11 cellular contexts compared by ENCODE assay signal in the genomic region with DNA sequence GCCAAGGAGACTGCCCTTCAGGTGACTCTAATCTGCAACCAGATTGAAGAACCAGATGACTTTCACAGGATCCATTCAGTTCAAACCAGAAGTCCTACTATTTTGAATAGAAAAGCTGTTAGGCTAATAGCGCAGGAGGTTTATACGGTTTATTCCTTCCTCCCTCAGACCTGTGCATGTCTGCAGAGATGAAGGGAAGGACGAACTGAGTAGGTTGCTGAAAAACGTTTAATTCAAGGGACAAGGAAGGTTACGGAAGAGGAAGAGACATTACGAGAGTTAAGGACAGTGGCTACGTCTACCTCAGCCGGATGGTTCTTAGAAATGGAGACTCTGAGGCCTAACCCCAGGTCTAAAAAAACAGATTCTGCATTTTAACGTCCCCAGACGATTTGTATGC. TPM values are rescaled to one million over a fixed set of nuclear protein-coding genes. Genes with fewer than 3 reads are reported as not detected.
A peak's percentile ranks its signal among the peaks of the same experiment; 100 is the strongest.
DNase-seq lines count a peak whose midpoint lies in the region; ATAC-seq, FAIRE-seq and TF ChIP-seq lines count a peak whose summit lies in the region.
"Had no signal": no experiment of that assay in that cellular context is flagged by ENCODE, and none has a peak within 500 bp of the region (broad histone marks: within the 10 kb centered on the region; RNA-seq: fewer than 3 reads in every experiment).

No MANE protein-coding gene starts in this region.

- TF ChIP-seq CTCF in left ventricle myocardium inferior (IDR thresholded peaks at IDR 0.05; ENCODE audit: borderline replicate concordance), result no peak
- no peak for TF ChIP-seq CTCF in VCaP (conservative IDR thresholded peaks at IDR 0.05)
- TF ChIP-seq CTCF in kidney (IDR thresholded peaks at IDR 0.05; ENCODE audit: borderline replicate concordance, extremely low read depth, insufficient read depth), result no peak

- H3K27me3 ChIP-seq in left ventricle myocardium inferior (ENCODE audit: low read depth), result no peaks in the 10 kb centered on the region

- intact Hi-C loops in left ventricle myocardium inferior (cut with micrococcal nuclease), result no loop called here
- intact Hi-C loops in left cardiac atrium (cut with DNase I), result no loop called here
- intact Hi-C loops in kidney (cut with DNase I), result no loop called here

- H3K4me1 ChIP-seq in left ventricle myocardium inferior (peaks cover 32% of the 10 kb centered on the region), kidney (ENCODE audit: control insufficient read depth in 1 of 2, insufficient read depth in 1 of 2, low read depth in 1 of 2, low read length in 2 of 2) (peaks cover 9 to 15% of the 10 kb centered on the region in 2 donors), urinary bladder (ENCODE audit: insufficient read depth) (no peaks in the 10 kb centered on the region)

- no peak overlapping the region for H3K27ac ChIP-seq in left ventricle myocardium inferior (replicated peaks)
- peak overlapping the region; percentile 97 for H3K27ac ChIP-seq in VCaP
- H3K27ac ChIP-seq in kidney (ENCODE audit: low read depth in 2 of 2, low read length in 2 of 2), result no peak overlapping the region
- H3K27ac ChIP-seq in urinary bladder (ENCODE audit: low read depth), result no peak overlapping the region

- 19% methylated on average over 10 of the region's 10 CpGs for WGBS in urinary bladder

- H3K4me3 ChIP-seq in left ventricle myocardium inferior (peak overlapping the region; percentile 92), kidney (ENCODE audit: low read length in 2 of 2) (peak overlapping the region; percentile 97 to 100), urinary bladder (ENCODE audit: low read depth, low read length) (peak overlapping the region; percentile 83)

- ATAC-seq in left cardiac atrium (no peak), GM18861 (IDR thresholded peaks at IDR 0.05; ENCODE audit: unreplicated experiment) (no peak), HG03439 (IDR thresholded peaks at IDR 0.05; ENCODE audit: unreplicated experiment) (no peak)

- H3K9me3 ChIP-seq in left ventricle myocardium inferior (replicated peaks), result no peaks in the 10 kb centered on the region
- H3K9me3 ChIP-seq in kidney (ENCODE audit: control insufficient read depth in 1 of 2, low read length in 2 of 2), result no peaks in the 10 kb centered on the region

- no peak for FAIRE-seq in kidney (lab: Jason Lieb, UNC)

- DNase-seq in left ventricle myocardium inferior (no peak), left cardiac atrium (no peak), kidney (no peak), GOT3 (lab: John Stamatoyannopoulos, UW) (no peak)
- DNase-seq: DMS153, kidney glomerular epithelial cell, NCI-H524 treated with DMSO at 0.1 percent for 48 hours had no signal

- H3K9ac ChIP-seq in kidney (ENCODE audit: low read length in 2 of 2), result no peak overlapping the region

- H3K36me3 ChIP-seq in left ventricle myocardium inferior (peaks cover 9% of the 10 kb centered on the region), kidney (ENCODE audit: control insufficient read depth in 1 of 2, insufficient read depth in 2 of 2, low read length in 2 of 2) (peaks cover 6 to 9% of the 10 kb centered on the region in 2 donors), urinary bladder (ENCODE audit: insufficient read depth) (no peaks in the 10 kb centered on the region)

RNA-seq across cellular contexts. Expression of a gene that starts 1.0 kb away (rescaled TPM):
- total RNA-seq in left ventricle myocardium inferior (7.8 TPM), left cardiac atrium (10 to 100 TPM in 1 of 2 donors, 1 to 10 TPM in 1; 8.9 to 10.3 TPM), kidney (2.7 TPM), urinary bladder (13.5 TPM)
- polyA plus RNA-seq in kidney (ENCODE audit: insufficient read depth, low read depth, low replicate concordance) (3.3 TPM), urinary bladder (2.5 TPM)

RNA-seq across cellular contexts. Expression of a gene that starts 1.4 kb away (rescaled TPM):
- total RNA-seq in left ventricle myocardium inferior (16.9 TPM), left cardiac atrium (10 to 100 TPM; 20.2 to 20.9 TPM), kidney (30.7 TPM), urinary bladder (40.8 TPM)
- polyA plus RNA-seq in kidney (ENCODE audit: insufficient read depth, low read depth, low replicate concordance) (16.2 TPM), urinary bladder (18.8 TPM)

RNA-seq across cellular contexts. Expression of a gene that starts 21.0 kb away (rescaled TPM):
- total RNA-seq in left ventricle myocardium inferior, result 0.47 TPM
- total RNA-seq in left cardiac atrium, result under 1 TPM; 0.65 to 0.80 TPM
- total RNA-seq in kidney, result 3.0 TPM
- polyA plus RNA-seq in kidney (ENCODE audit: insufficient read depth, low read depth, low replicate concordance), result 0.22 TPM
- total RNA-seq in urinary bladder, result 1.9 TPM
- polyA plus RNA-seq in urinary bladder, result 1.1 TPM

RNA-seq across cellular contexts. Expression of a gene that starts 32.3 kb away (rescaled TPM):
- total RNA-seq in left ventricle myocardium inferior (52.7 TPM), left cardiac atrium (10 to 100 TPM; 31.1 to 32.9 TPM), kidney (27.2 TPM), urinary bladder (31.2 TPM)
- polyA plus RNA-seq in kidney (ENCODE audit: insufficient read depth, low read depth, low replicate concordance) (34.5 TPM), urinary bladder (49.0 TPM)
